ENCODE assay signal across 1 cellular context in the genomic region with DNA sequence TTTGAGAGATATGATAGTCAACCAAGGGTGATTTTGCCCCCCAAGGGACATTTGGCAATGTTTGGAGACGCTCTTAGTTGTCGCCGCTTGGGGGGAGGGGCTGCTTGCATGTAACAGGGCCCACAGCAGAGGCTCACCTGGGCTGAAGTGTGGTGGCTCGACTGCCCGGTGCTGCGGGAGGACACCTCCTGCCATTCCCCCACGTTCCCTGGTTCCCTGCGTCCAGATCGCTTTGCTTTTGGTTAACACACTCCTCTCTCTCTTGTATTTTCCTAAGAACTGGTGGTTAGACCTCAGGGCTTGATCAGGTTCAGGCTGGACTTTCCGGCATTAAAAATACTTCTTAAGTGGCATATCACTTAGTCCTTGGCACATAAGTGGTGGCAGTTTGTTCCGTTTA.
TF ChIP-seq lines count a peak whose summit lies in the region.

No MANE protein-coding gene starts in this region.

TF ChIP-seq in H1, 55 proteins besides CTCF, POLR2A, EP300 and RAD21:
- TF ChIP-seq CHD7 (IDR thresholded peaks at IDR 0.05; ENCODE audit: insufficient replicate concordance, low read length) = no peak
- 0 out of 4 replicates have a peak, but pooled peaks of 1 of the 2 experiments have one; percentile 3 for TF ChIP-seq SIN3A (conservative IDR thresholded peaks at IDR 0.05 in 1 of 2, IDR thresholded peaks at IDR 0.05 in 1 of 2; ENCODE audit: low read depth in 1 of 2, low read length in 2 of 2)
